In the genomic region with DNA sequence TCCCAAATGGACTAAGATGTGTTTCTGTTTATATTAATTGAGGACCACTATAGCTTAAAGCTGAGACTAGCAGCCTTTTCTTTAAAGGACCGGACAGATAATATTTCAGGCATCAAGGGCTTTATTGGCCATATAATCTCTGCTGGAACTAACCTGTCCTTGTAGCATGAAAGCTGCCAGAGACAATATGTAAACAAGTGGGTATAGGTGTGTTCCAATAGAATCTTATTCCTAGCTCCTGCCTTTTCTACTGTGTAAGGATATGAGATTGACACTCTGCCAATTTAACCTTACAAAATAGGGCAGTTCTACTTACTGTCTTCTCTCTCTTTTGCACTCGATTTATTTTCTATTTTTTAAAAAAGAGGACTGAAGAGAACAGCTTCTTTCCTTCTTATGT, we compare ENCODE assay signal across 1 cellular context.
TF ChIP-seq lines count a peak whose summit lies in the region.

No MANE protein-coding gene starts in this region.

TF ChIP-seq in GM12878, 131 proteins besides CTCF, POLR2A, EP300 and RAD21 (continued from another document):
- TF ChIP-seq, protein P1, sequence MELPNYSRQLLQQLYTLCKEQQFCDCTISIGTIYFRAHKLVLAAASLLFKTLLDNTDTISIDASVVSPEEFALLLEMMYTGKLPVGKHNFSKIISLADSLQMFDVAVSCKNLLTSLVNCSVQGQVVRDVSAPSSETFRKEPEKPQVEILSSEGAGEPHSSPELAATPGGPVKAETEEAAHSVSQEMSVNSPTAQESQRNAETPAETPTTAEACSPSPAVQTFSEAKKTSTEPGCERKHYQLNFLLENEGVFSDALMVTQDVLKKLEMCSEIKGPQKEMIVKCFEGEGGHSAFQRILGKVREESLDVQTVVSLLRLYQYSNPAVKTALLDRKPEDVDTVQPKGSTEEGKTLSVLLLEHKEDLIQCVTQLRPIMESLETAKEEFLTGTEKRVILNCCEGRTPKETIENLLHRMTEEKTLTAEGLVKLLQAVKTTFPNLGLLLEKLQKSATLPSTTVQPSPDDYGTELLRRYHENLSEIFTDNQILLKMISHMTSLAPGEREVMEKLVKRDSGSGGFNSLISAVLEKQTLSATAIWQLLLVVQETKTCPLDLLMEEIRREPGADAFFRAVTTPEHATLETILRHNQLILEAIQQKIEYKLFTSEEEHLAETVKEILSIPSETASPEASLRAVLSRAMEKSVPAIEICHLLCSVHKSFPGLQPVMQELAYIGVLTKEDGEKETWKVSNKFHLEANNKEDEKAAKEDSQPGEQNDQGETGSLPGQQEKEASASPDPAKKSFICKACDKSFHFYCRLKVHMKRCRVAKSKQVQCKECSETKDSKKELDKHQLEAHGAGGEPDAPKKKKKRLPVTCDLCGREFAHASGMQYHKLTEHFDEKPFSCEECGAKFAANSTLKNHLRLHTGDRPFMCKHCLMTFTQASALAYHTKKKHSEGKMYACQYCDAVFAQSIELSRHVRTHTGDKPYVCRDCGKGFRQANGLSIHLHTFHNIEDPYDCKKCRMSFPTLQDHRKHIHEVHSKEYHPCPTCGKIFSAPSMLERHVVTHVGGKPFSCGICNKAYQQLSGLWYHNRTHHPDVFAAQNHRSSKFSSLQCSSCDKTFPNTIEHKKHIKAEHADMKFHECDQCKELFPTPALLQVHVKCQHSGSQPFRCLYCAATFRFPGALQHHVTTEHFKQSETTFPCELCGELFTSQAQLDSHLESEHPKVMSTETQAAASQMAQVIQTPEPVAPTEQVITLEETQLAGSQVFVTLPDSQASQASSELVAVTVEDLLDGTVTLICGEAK (IDR thresholded peaks at IDR 0.05; ENCODE audit: borderline replicate concordance): no peak
- TF ChIP-seq, protein P2, sequence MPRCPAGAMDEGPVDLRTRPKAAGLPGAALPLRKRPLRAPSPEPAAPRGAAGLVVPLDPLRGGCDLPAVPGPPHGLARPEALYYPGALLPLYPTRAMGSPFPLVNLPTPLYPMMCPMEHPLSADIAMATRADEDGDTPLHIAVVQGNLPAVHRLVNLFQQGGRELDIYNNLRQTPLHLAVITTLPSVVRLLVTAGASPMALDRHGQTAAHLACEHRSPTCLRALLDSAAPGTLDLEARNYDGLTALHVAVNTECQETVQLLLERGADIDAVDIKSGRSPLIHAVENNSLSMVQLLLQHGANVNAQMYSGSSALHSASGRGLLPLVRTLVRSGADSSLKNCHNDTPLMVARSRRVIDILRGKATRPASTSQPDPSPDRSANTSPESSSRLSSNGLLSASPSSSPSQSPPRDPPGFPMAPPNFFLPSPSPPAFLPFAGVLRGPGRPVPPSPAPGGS (IDR thresholded peaks at IDR 0.05; ENCODE audit: borderline replicate concordance, insufficient read depth, low read depth, low read length, poor library complexity, severe bottlenecking): no peak
- TF ChIP-seq JUNB (IDR thresholded peaks at IDR 0.05) (no peak), DPF2 (IDR thresholded peaks at IDR 0.05) (no peak), CHD2 (IDR thresholded peaks at IDR 0.05; ENCODE audit: borderline replicate concordance, low read depth, low read length) (no peak), RELA (IDR thresholded peaks at IDR 0.05; ENCODE audit: borderline replicate concordance, partially characterized antibody) (no peak)
- TF ChIP-seq, protein P3, sequence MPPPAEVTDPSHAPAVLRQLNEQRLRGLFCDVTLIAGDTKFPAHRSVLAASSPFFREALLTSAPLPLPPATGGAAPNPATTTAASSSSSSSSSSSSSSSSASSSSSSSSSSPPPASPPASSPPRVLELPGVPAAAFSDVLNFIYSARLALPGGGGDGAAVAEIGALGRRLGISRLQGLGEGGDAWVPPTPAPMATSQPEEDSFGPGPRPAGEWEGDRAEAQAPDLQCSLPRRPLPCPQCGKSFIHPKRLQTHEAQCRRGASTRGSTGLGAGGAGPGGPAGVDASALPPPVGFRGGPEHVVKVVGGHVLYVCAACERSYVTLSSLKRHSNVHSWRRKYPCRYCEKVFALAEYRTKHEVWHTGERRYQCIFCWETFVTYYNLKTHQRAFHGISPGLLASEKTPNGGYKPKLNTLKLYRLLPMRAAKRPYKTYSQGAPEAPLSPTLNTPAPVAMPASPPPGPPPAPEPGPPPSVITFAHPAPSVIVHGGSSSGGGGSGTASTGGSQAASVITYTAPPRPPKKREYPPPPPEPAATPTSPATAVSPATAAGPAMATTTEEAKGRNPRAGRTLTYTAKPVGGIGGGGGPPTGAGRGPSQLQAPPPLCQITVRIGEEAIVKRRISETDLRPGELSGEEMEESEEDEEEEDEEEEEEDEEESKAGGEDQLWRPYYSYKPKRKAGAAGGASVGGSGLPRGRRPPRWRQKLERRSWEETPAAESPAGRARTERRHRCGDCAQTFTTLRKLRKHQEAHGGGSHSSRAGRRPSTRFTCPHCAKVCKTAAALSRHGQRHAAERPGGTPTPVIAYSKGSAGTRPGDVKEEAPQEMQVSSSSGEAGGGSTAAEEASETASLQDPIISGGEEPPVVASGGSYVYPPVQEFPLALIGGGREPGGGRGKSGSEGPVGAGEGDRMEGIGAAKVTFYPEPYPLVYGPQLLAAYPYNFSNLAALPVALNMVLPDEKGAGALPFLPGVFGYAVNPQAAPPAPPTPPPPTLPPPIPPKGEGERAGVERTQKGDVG (CRISPR knock-in tag; IDR thresholded peaks at IDR 0.05): no peak
